In genomic region chr2:187774551-187775071, GRCh38 we compare ENCODE assay signal across 11 cellular contexts.
DNase-seq lines count a peak whose midpoint lies in the region; ATAC-seq, FAIRE-seq and TF ChIP-seq lines count a peak whose summit lies in the region.
"Had no signal": no experiment of that assay in that cellular context is flagged by ENCODE, and none has a peak within 500 bp of the region (broad histone marks: within the 10 kb centered on the region; RNA-seq: fewer than 3 reads in every experiment).

No MANE protein-coding gene starts in this region.

- DNase-seq in AG09319 (ENCODE audit: extremely low read depth, low read depth), result peak; percentile 0
- no peak for DNase-seq in H54 (ENCODE audit: insufficient read length, low spot score)
- peak; percentile 10 for DNase-seq in LoVo (ENCODE audit: low spot score)
- peak; percentile 41 for DNase-seq in epithelial cell of prostate (ENCODE audit: low read depth, low spot score)
- DNase-seq in SKM-1 (lab: John Stamatoyannopoulos, UW; ENCODE audit: unreplicated experiment), result no peak
- no peak for DNase-seq in lower leg skin (ENCODE audit: low spot score in 2 of 2)
- DNase-seq in stimulated activated CD4-positive, alpha-beta T cell treated with anti-CD3 and anti-CD28 coated beads, Interleukin-2, amount 100 ng/mL, for 48 hours, result no peak
- DNase-seq: BE2C, hypothalamus, NCI-H69 had no signal

- 79 to 89% methylated on average over 1 of the region's 1 CpG for WGBS in lower leg skin, 2 donors

- peak overlapping the region; percentile 32 for H3K27ac ChIP-seq in epithelial cell of prostate

- TF ChIP-seq POLR2A in H54 (IDR thresholded peaks at IDR 0.05; ENCODE audit: low read depth, low read length) (no peak), lower leg skin (IDR thresholded peaks at IDR 0.05) (no peak)

- no peak for ATAC-seq in GM21447 (IDR thresholded peaks at IDR 0.05; ENCODE audit: unreplicated experiment)

- intact Hi-C loops in lower leg skin (cut with DNase I; ENCODE audit: low total_unique reads), result no loop called here

- TF ChIP-seq CTCF in AG09319 (IDR thresholded peaks at IDR 0.05; ENCODE audit: low read depth, low read length), result no peak
- no peak for TF ChIP-seq CTCF in lower leg skin (IDR thresholded peaks at IDR 0.05)

- no peak overlapping the region for H3K4me3 ChIP-seq in lower leg skin (ENCODE audit: low read depth, poor library complexity, severe bottlenecking)

- peak; percentile 78 for FAIRE-seq in H54 (lab: Jason Lieb, UNC)

Comparison
In these comparisons a context has a peak if more than half of its experiments do, and no peak if none do; other contexts are left out.
1. DNase-seq: peak in AG09319 (single experiment), LoVo (single experiment) and epithelial cell of prostate (single experiment); none in H54 (single experiment), SKM-1 (single experiment), lower leg skin (0 of 2) and stimulated activated CD4-positive, alpha-beta T cell treated with anti-CD3 and anti-CD28 coated beads, Interleukin-2, amount 100 ng/mL, for 48 hours (0 of 2).